8 cellular contexts compared by ENCODE assay signal in genomic region chr9:21591221-21592062, GRCh38.
DNase-seq lines count a peak whose midpoint lies in the region; ATAC-seq, FAIRE-seq and TF ChIP-seq lines count a peak whose summit lies in the region.

No MANE protein-coding gene starts in this region.

- no peak overlapping the region for H3K4me3 ChIP-seq in A673 (ENCODE audit: low read depth, low read length, poor library complexity, severe bottlenecking)

- no peaks in the 10 kb centered on the region for H3K4me1 ChIP-seq in A673 (ENCODE audit: insufficient read depth, low read length, poor library complexity, severe bottlenecking)

- no peaks in the 10 kb centered on the region for H3K36me3 ChIP-seq in A673 (ENCODE audit: insufficient read depth, low read length, poor library complexity, severe bottlenecking)

- DNase-seq in A673 (ENCODE audit: low spot score) (peak; percentile 55), RCC 7860 (ENCODE audit: low spot score) (peak; percentile 96), iPS-NIHi7 (ENCODE audit: extremely low spot score) (peak; percentile 74), NCI-H146 (lab: John Stamatoyannopoulos, UW) (no peak), NCI-H69 (lab: John Stamatoyannopoulos, UW) (no peak)
- DNase-seq in activated naive CD8-positive, alpha-beta T cell treated with anti-CD3 and anti-CD28 coated beads, Interleukin-2, amount 50 U/mL, for 16 hours (ENCODE audit: low read depth, low spot score), result peak; percentile 9
- DNase-seq in stimulated activated CD4-positive, alpha-beta T cell treated with anti-CD3 and anti-CD28 coated beads, TNF-alpha, amount 100 ng/mL, for 4 hours (ENCODE audit: low read depth in 3 of 3), result peak in 2 of 3 experiments; percentile 28 to 32

- H3K27ac ChIP-seq in A673 (ENCODE audit: low read depth, low read length, poor library complexity, severe bottlenecking), result no peak overlapping the region

- TF ChIP-seq CTCF in A673 (conservative IDR thresholded peaks at IDR 0.05; ENCODE audit: low read depth, low read length), result no peak

- ATAC-seq in GM21786 (IDR thresholded peaks at IDR 0.05; ENCODE audit: unreplicated experiment), result peak; percentile 85

- no TSS peak for BruUV-seq in A673 (replicated peaks; lab: Mats Ljungman, UMichigan)

- POLR2A ChIA-PET in A673 (lab: Charles Lee; ENCODE audit: low non-redundant PET), result no interaction called here

- intact Hi-C loops in A673 (cut with micrococcal nuclease; ENCODE audit: unreplicated experiment), result no loop called here

- H3K27me3 ChIP-seq in A673 (replicated peaks; ENCODE audit: insufficient read depth, low read depth, low read length, poor library complexity), result peaks cover 10% of the 10 kb centered on the region

- CTCF ChIA-PET in A673 (lab: Charles Lee), result no interaction called here

- FAIRE-seq in RCC 7860 (lab: Jason Lieb, UNC), result peak; percentile 95

- no peaks in the 10 kb centered on the region for H3K9me3 ChIP-seq in A673 (ENCODE audit: low read depth, low read length, poor library complexity, severe bottlenecking)

Comparison
In these comparisons a context has a peak if more than half of its experiments do, and no peak if none do; other contexts are left out.
1. DNase-seq: peak in A673 (single experiment), RCC 7860 (single experiment), activated naive CD8-positive, alpha-beta T cell treated with anti-CD3 and anti-CD28 coated beads, Interleukin-2, amount 50 U/mL, for 16 hours (single experiment), iPS-NIHi7 (single experiment) and stimulated activated CD4-positive, alpha-beta T cell treated with anti-CD3 and anti-CD28 coated beads, TNF-alpha, amount 100 ng/mL, for 4 hours (2 of 3); none in NCI-H146 (single experiment) and NCI-H69 (single experiment).